26 cellular contexts compared by ENCODE assay signal in genomic region chr12:75508159-75508558, GRCh38. TPM values are rescaled to one million over a fixed set of nuclear protein-coding genes. Genes with fewer than 3 reads are reported as not detected.
DNase-seq lines count a peak whose midpoint lies in the region; ATAC-seq, FAIRE-seq and TF ChIP-seq lines count a peak whose summit lies in the region.
"Had no signal": no experiment of that assay in that cellular context is flagged by ENCODE, and none has a peak within 500 bp of the region (broad histone marks: within the 10 kb centered on the region; RNA-seq: fewer than 3 reads in every experiment).

No MANE protein-coding gene starts in this region.

- DNase-seq in mammary epithelial cell (no peak), MCF 10A (ENCODE audit: unreplicated experiment) (no peak), K562 (ENCODE audit: extremely low read depth in 1 of 4, low spot score in 3 of 4) (no peak), stromal cell of bone marrow (ENCODE audit: low read depth) (peak; percentile 51), HK-2 (ENCODE audit: unreplicated experiment) (no peak)
- no peak for DNase-seq in naive thymus-derived CD8-positive, alpha-beta T cell
- DNase-seq: activated CD4-positive, alpha-beta T cell treated with anti-CD3 and anti-CD28 coated beads for 48 hours; amniotic stem cell; colonic mucosa; effector memory CD8-positive, alpha-beta T cell; KBM-7; left ventricle myocardium inferior; midbrain; natural killer cell; NCI-H146; NCI-H526; retina; stimulated activated CD4-positive, alpha-beta T cell treated with anti-CD3 and anti-CD28 coated beads, Interleukin-4, amount 100 ng/mL, for 1 hour; stimulated activated naive CD4-positive, alpha-beta T cell had no signal

- no peak for TF ChIP-seq EP300 in K562 (IDR thresholded peaks at IDR 0.05; ENCODE audit: low read length)

- no peaks in the 10 kb centered on the region for H3F3A ChIP-seq in Loucy (ENCODE audit: low read depth)

- no peak for FAIRE-seq in K562 (lab: Jason Lieb, UNC)
- FAIRE-seq: bronchial epithelial cell, islet of Langerhans had no signal

- dilution Hi-C loops in mammary epithelial cell (cut with HindIII; ENCODE audit: low sequenced_read_pairs), result no loop called here

- no TSS peak for BruUV-seq in mammary epithelial cell (replicated peaks; lab: Mats Ljungman, UMichigan)
- BruUV-seq in MCF 10A (replicated peaks; lab: Mats Ljungman, UMichigan), result no TSS peak
- BruUV-seq in K562 (replicated peaks; lab: Mats Ljungman, UMichigan), result no TSS peak

- H3K9me1 ChIP-seq in K562 (ENCODE audit: control insufficient read depth, insufficient read depth, low read length), result no peaks in the 10 kb centered on the region

- WGBS in mammary epithelial cell (ENCODE audit: low coverage, missing lambda C conversion rate), result 82% methylated on average over 2 of the region's 2 CpGs
- WGBS in K562 (ENCODE audit: insufficient coverage, low coverage, missing lambda C conversion rate), result 97% methylated on average over 2 of the region's 2 CpGs

- no peak overlapping the region for H3K27ac ChIP-seq in mammary epithelial cell (ENCODE audit: insufficient read depth, low read depth, low read length)
- H3K27ac ChIP-seq in K562 (ENCODE audit: extremely low read depth, low read depth, low read length), result no peak overlapping the region
- H3K27ac ChIP-seq: C4-2B, colonic mucosa, left ventricle myocardium inferior, RWPE1 had no signal

- no peak for TF ChIP-seq CTCF in mammary epithelial cell (conservative IDR thresholded peaks at IDR 0.05 in 1 of 2, IDR thresholded peaks at IDR 0.05 in 1 of 2; ENCODE audit: extremely low read depth in 1 of 2, insufficient read depth in 1 of 2, low read depth in 1 of 2, low read length in 2 of 2)
- no peak for TF ChIP-seq CTCF in MCF 10A (IDR thresholded peaks at IDR 0.05; ENCODE audit: unreplicated experiment)
- no peak for TF ChIP-seq CTCF in Loucy (conservative IDR thresholded peaks at IDR 0.05; ENCODE audit: low read length)
- TF ChIP-seq CTCF in K562 (IDR thresholded peaks at IDR 0.05 in 2 of 3, conservative IDR thresholded peaks at IDR 0.05 in 1 of 3; ENCODE audit: insufficient read depth in 2 of 3, low read depth in 1 of 3, low read length in 3 of 3), result no peak

- H3K27ac Mint-ChIP-seq in MCF 10A (ENCODE audit: low read depth, unreplicated experiment), result no peak overlapping the region
- peak overlapping the region in 1 of 10 donors; percentile 68 for H3K27ac Mint-ChIP-seq in naive thymus-derived CD8-positive, alpha-beta T cell
- H3K27ac Mint-ChIP-seq: effector memory CD8-positive, alpha-beta T cell had no signal

- H3K4me1 ChIP-seq in mammary epithelial cell (ENCODE audit: insufficient read depth, low read length) (peaks cover 19% of the 10 kb centered on the region), Loucy (ENCODE audit: insufficient read depth, low read length, poor library complexity, severe bottlenecking) (peaks cover 41% of the 10 kb centered on the region), K562 (replicated peaks in 1 of 2; ENCODE audit: control insufficient read depth in 2 of 2, insufficient read depth in 2 of 2, low read length in 2 of 2) (peaks cover 0 to 9% of the 10 kb centered on the region in 2 experiments; a peak in 1 of 5 replicates)

- no peaks in the 10 kb centered on the region for H3K27me3 Mint-ChIP-seq in MCF 10A (ENCODE audit: insufficient read depth, unreplicated experiment)
- no peaks in the 10 kb centered on the region for H3K27me3 Mint-ChIP-seq in naive thymus-derived CD8-positive, alpha-beta T cell
- H3K27me3 Mint-ChIP-seq: effector memory CD8-positive, alpha-beta T cell had no signal

- no peaks in the 10 kb centered on the region for H3K9me3 Mint-ChIP-seq in MCF 10A (ENCODE audit: unreplicated experiment)
- peaks cover 0 to 4% (median 0%) of the 10 kb centered on the region in 9 donors for H3K9me3 Mint-ChIP-seq in naive thymus-derived CD8-positive, alpha-beta T cell
- H3K9me3 Mint-ChIP-seq: effector memory CD8-positive, alpha-beta T cell; natural killer cell had no signal

- POLR2A ChIA-PET in MCF 10A (lab: Yijun Ruan, JAX) (interaction anchor here (0.6 to 2.1 kb wide), 8 partner anchors 24 to 1370 kb away, joined by 3 to 13 read pairs (median 4); partner anchors contain the start of gene GLIPR1L2), K562 (lab: Yijun Ruan, JAX) (interaction anchor here (1.0 to 1.3 kb wide), 3 partner anchors 20 to 523 kb away, joined by 3 read pairs; partner anchors contain the start of gene PHLDA1)
- POLR2A ChIA-PET in naive thymus-derived CD8-positive, alpha-beta T cell (lab: Charles Lee), result interaction anchor here (1.2 kb wide), 1 partner anchor 117 kb away, joined by 4 read pairs; no protein-coding TSS in a partner anchor

- intact Hi-C loops in mammary epithelial cell (cut with micrococcal nuclease), result loop anchor here (5.0 kb wide), 2 partner anchors 116 to 821 kb away; partner anchors contain the start of gene GLIPR1L2
- intact Hi-C loops in MCF 10A (cut with micrococcal nuclease), result loop anchor here (10.0 kb wide), 1 partner anchor 703 kb away; no protein-coding TSS in a partner anchor
- intact Hi-C loops in K562 (cut with micrococcal nuclease), result no loop called here

- H3K4me2 ChIP-seq in mammary epithelial cell (ENCODE audit: insufficient read depth, low read depth, low read length) (peak overlapping the region; percentile 19), Loucy (ENCODE audit: low read depth, low read length, poor library complexity, severe bottlenecking) (peak overlapping the region; percentile 95), K562 (ENCODE audit: insufficient read depth, low read length) (no peak overlapping the region)

- ATAC-seq in K562 (no peak), HG03280 (IDR thresholded peaks at IDR 0.05; ENCODE audit: unreplicated experiment) (no peak)
- no peak for ATAC-seq in naive thymus-derived CD8-positive, alpha-beta T cell
- ATAC-seq: effector memory CD8-positive, alpha-beta T cell; natural killer cell; SK-N-SH treated with all-trans-retinoic acid at 6 μM for 48 hours had no signal

- no peaks in the 10 kb centered on the region for H4K20me1 ChIP-seq in mammary epithelial cell (ENCODE audit: insufficient read depth, low read length)
- H4K20me1 ChIP-seq in Loucy (ENCODE audit: insufficient read depth, low read length, poor library complexity, severe bottlenecking), result peaks cover 37% of the 10 kb centered on the region
- H4K20me1 ChIP-seq in K562 (replicated peaks; ENCODE audit: control insufficient read depth, insufficient read depth, low read length), result no peaks in the 10 kb centered on the region

- no peak overlapping the region for H3K9ac ChIP-seq in mammary epithelial cell (ENCODE audit: insufficient read depth, low read length)
- H3K9ac ChIP-seq in Loucy (ENCODE audit: low read depth, low read length, poor library complexity, severe bottlenecking), result peak overlapping the region; percentile 87
- H3K9ac ChIP-seq in K562 (ENCODE audit: insufficient read depth in 1 of 2, low read depth in 2 of 2, low read length in 2 of 2), result no peak overlapping the region

- no peaks in the 10 kb centered on the region for H3K27me3 ChIP-seq in mammary epithelial cell (ENCODE audit: insufficient read depth, low read length)
- H3K27me3 ChIP-seq in Loucy (ENCODE audit: insufficient read depth, low read length, poor library complexity, severe bottlenecking), result peaks cover 9% of the 10 kb centered on the region
- H3K27me3 ChIP-seq in K562 (ENCODE audit: control insufficient read depth in 2 of 2, insufficient read depth in 2 of 2, low read length in 2 of 2), result no peaks in the 10 kb centered on the region
- H3K27me3 ChIP-seq: colonic mucosa had no signal

- TF ChIP-seq POLR2A in K562 (conservative IDR thresholded peaks at IDR 0.05), result no peak

- no peaks in the 10 kb centered on the region for H3K9me3 ChIP-seq in mammary epithelial cell (replicated peaks; ENCODE audit: insufficient read depth, low read length)
- H3K9me3 ChIP-seq in Loucy (ENCODE audit: insufficient read depth, low read depth, low read length), result no peaks in the 10 kb centered on the region
- H3K9me3 ChIP-seq in K562 (replicated peaks; ENCODE audit: control insufficient read depth, insufficient read depth, low read depth, low read length), result peaks cover 7% of the 10 kb centered on the region; the same call in 1 of the 2 replicates
- H3K9me3 ChIP-seq: colonic mucosa, left ventricle myocardium inferior had no signal

- H3K79me2 ChIP-seq in mammary epithelial cell (ENCODE audit: insufficient read depth, low read length), result peaks cover 78% of the 10 kb centered on the region
- H3K79me2 ChIP-seq in Loucy (ENCODE audit: insufficient read depth, low read length), result peaks cover 77% of the 10 kb centered on the region
- peaks cover 48% of the 10 kb centered on the region for H3K79me2 ChIP-seq in K562 (ENCODE audit: control insufficient read depth, insufficient read depth, low read length)

- H3K4me1 Mint-ChIP-seq in MCF 10A (ENCODE audit: insufficient read depth, unreplicated experiment), result peaks cover 23% of the 10 kb centered on the region
- peaks cover 17 to 39% (median 31%) of the 10 kb centered on the region in 4 donors for H3K4me1 Mint-ChIP-seq in naive thymus-derived CD8-positive, alpha-beta T cell

- CTCF ChIA-PET in mammary epithelial cell (lab: Charles Lee; ENCODE audit: low non-redundant PET) (no interaction called here), MCF 10A (lab: Yijun Ruan, JAX) (interaction anchor here (0.6 to 2.0 kb wide), 9 partner anchors 19 to 970 kb away, joined by 3 to 9 read pairs (median 4); partner anchors contain the start of gene GLIPR1L2), K562 (lab: Yijun Ruan, JAX; ENCODE audit: low intra/inter-chr PET ratio) (no interaction called here)

- in situ Hi-C loops in mammary epithelial cell (cut with MboI; ENCODE audit: low sequenced_read_pairs in 2 of 2), result no loop called here
- in situ Hi-C loops in K562 (cut with MboI), result no loop called here

- H3K4me3 Mint-ChIP-seq in MCF 10A (ENCODE audit: unreplicated experiment), result no peak overlapping the region
- H3K4me3 Mint-ChIP-seq in naive thymus-derived CD8-positive, alpha-beta T cell, result no peak overlapping the region
- H3K4me3 Mint-ChIP-seq: effector memory CD8-positive, alpha-beta T cell; natural killer cell had no signal

- H3K36me3 Mint-ChIP-seq in MCF 10A (ENCODE audit: insufficient read depth, unreplicated experiment), result peaks cover 17% of the 10 kb centered on the region
- peaks cover 5 to 41% (median 5%) of the 10 kb centered on the region in 3 donors for H3K36me3 Mint-ChIP-seq in naive thymus-derived CD8-positive, alpha-beta T cell

- TF ChIP-seq RAD21 in K562 (CRISPR knock-in tag; conservative IDR thresholded peaks at IDR 0.05 in 1 of 2, IDR thresholded peaks at IDR 0.05 in 1 of 2), result no peak

- no peak overlapping the region for H3K4me3 ChIP-seq in mammary epithelial cell (replicated peaks in 1 of 3; ENCODE audit: insufficient read depth in 1 of 3, low read depth in 2 of 3, low read length in 3 of 3)
- peak overlapping the region; percentile 93 for H3K4me3 ChIP-seq in Loucy (ENCODE audit: low read length, poor library complexity, severe bottlenecking)
- H3K4me3 ChIP-seq in K562, result no peak overlapping the region
- H3K4me3 ChIP-seq: colonic mucosa, left ventricle myocardium inferior had no signal

- no peaks in the 10 kb centered on the region; the same call in 1 of the 2 replicates for H3K9me2 ChIP-seq in Loucy (replicated peaks; ENCODE audit: low read depth, low read length)

- H2AFZ ChIP-seq in mammary epithelial cell (ENCODE audit: low read depth, low read length), result no peak overlapping the region
- no peak overlapping the region for H2AFZ ChIP-seq in Loucy (ENCODE audit: low read length)
- H2AFZ ChIP-seq in K562 (ENCODE audit: low read depth, low read length), result no peak overlapping the region

- H3K36me3 ChIP-seq in mammary epithelial cell (ENCODE audit: insufficient read depth, low read length) (peaks cover 39% of the 10 kb centered on the region), Loucy (ENCODE audit: insufficient read depth, low read length) (peaks cover 30% of the 10 kb centered on the region), K562 (ENCODE audit: control insufficient read depth, insufficient read depth, low read length) (peaks cover 63% of the 10 kb centered on the region)
- H3K36me3 ChIP-seq: colonic mucosa had no signal

RNA-seq across cellular contexts. Expression of gene KRR1, which starts 3.2 kb away (rescaled TPM):
- total RNA-seq in mammary epithelial cell (10 to 100 TPM; 36.7 to 99.1 TPM), MCF 10A (2022) (68.0 and 76.8 TPM in 2 replicates), K562 (2014; rRNA removed) (32.8 and 42.6 TPM in 2 replicates), K562 (2014; rRNA removed; fragmentation: Illumina TruSeq; extraction: Trizol) (102 and 131 TPM in 2 replicates), K562 (2015; rRNA removed; fragmentation: Illumina TruSeq; extraction: Trizol) (84.6 and 91.0 TPM in 2 replicates), K562 (2021) (61.0 and 67.6 TPM in 2 replicates)
- polyA plus RNA-seq in mammary epithelial cell (41.0 TPM), K562 (2011; rRNA removed) (43.8 and 60.7 TPM in 2 replicates), K562 (2014; fragmentation: Illumina TruSeq; extraction: Trizol) (53.8 and 56.5 TPM in 2 replicates), K562 (2014; fragmentation: Nextera tagmentation; extraction: Ambion mirVana) (10 to 100 TPM; 49.9 to 68.5 TPM), K562 (2014; rRNA removed) (46.1 and 69.0 TPM in 2 replicates)
- polyA minus RNA-seq in mammary epithelial cell, result 21.6 TPM
- total RNA-seq in K562 (2011; cell fraction: chromatin; rRNA removed; ENCODE audit: low replicate concordance), result 24.4 and 92.6 TPM in 2 replicates
- total RNA-seq in K562 (2011; cell fraction: nucleolus; rRNA removed), result 10.7 and 11.7 TPM in 2 replicates
- 25.4 and 28.2 TPM in 2 replicates for total RNA-seq in K562 (2011; cell fraction: nucleoplasm; rRNA removed)
- 3.3 and 9.8 TPM in 2 replicates for polyA plus RNA-seq in K562 (2011; cell fraction: cytosol; rRNA removed)
- polyA plus RNA-seq in K562 (2011; cell fraction: nucleus; rRNA removed), result 15.2 and 33.1 TPM in 2 replicates
- 26.8 and 39.2 TPM in 2 replicates for polyA plus RNA-seq in K562 (2012)
- polyA minus RNA-seq in K562 (2011; rRNA and poly(A)+ RNA removed), result 77.0 and 102 TPM in 2 replicates
- polyA minus RNA-seq in K562 (2011; cell fraction: cytosol; rRNA and poly(A)+ RNA removed), result 11.3 and 14.9 TPM in 2 replicates
- 37.3 and 97.9 TPM in 2 replicates for polyA minus RNA-seq in K562 (2011; cell fraction: nucleus; rRNA and poly(A)+ RNA removed)
- 10 to 100 TPM; 79.3 to 80.4 TPM for total RNA-seq in naive thymus-derived CD8-positive, alpha-beta T cell
- 10 to 100 TPM; 64.8 to 71.0 (median 66.7) TPM for polyA plus RNA-seq in naive thymus-derived CD8-positive, alpha-beta T cell

RNA-seq across cellular contexts. Expression of gene GLIPR1, which starts 27.6 kb away (rescaled TPM):
- 10 to 100 TPM; 92.4 to 96.0 TPM for total RNA-seq in mammary epithelial cell
- 74.1 TPM for polyA plus RNA-seq in mammary epithelial cell
- 45.6 TPM for polyA minus RNA-seq in mammary epithelial cell
- 29.6 and 36.4 TPM in 2 replicates for total RNA-seq in MCF 10A (2022)
- total RNA-seq in K562 (2011; cell fraction: chromatin; rRNA removed; ENCODE audit: low replicate concordance), result 0.23 and 0.39 TPM in 2 replicates
- 0.33 TPM in 1 of 2 replicates, not detected in the other for total RNA-seq in K562 (2011; cell fraction: nucleolus; rRNA removed)
- 0.15 and 0.37 TPM in 2 replicates for total RNA-seq in K562 (2011; cell fraction: nucleoplasm; rRNA removed)
- 0.29 and 0.45 TPM in 2 replicates for total RNA-seq in K562 (2014; rRNA removed)
- 0.69 and 1.0 TPM in 2 replicates for total RNA-seq in K562 (2014; rRNA removed; fragmentation: Illumina TruSeq; extraction: Trizol)
- 1.2 and 2.3 TPM in 2 replicates for total RNA-seq in K562 (2015; rRNA removed; fragmentation: Illumina TruSeq; extraction: Trizol)
- total RNA-seq in K562 (2021), result 0.98 and 1.2 TPM in 2 replicates
- 0.19 and 0.26 TPM in 2 replicates for polyA plus RNA-seq in K562 (2011; rRNA removed)
- 0.03 and 0.04 TPM in 2 replicates for polyA plus RNA-seq in K562 (2011; cell fraction: cytosol; rRNA removed)
- 0.27 and 0.28 TPM in 2 replicates for polyA plus RNA-seq in K562 (2011; cell fraction: nucleus; rRNA removed)
- polyA plus RNA-seq in K562 (2012), result 1.3 and 5.9 TPM in 2 replicates
- polyA plus RNA-seq in K562 (2014; fragmentation: Illumina TruSeq; extraction: Trizol), result 0.69 and 1.2 TPM in 2 replicates
- 1 to 10 TPM; 2.0 to 2.1 TPM for polyA plus RNA-seq in K562 (2014; fragmentation: Nextera tagmentation; extraction: Ambion mirVana)
- 0.34 and 0.39 TPM in 2 replicates for polyA plus RNA-seq in K562 (2014; rRNA removed)
- polyA minus RNA-seq in K562 (2011; rRNA and poly(A)+ RNA removed), result 0.06 and 0.18 TPM in 2 replicates
- polyA minus RNA-seq in K562 (2011; cell fraction: cytosol; rRNA and poly(A)+ RNA removed), result not detected in 2 replicates
- 0.22 and 0.27 TPM in 2 replicates for polyA minus RNA-seq in K562 (2011; cell fraction: nucleus; rRNA and poly(A)+ RNA removed)
- 10 to 100 TPM; 61.1 to 64.5 TPM for total RNA-seq in naive thymus-derived CD8-positive, alpha-beta T cell
- polyA plus RNA-seq in naive thymus-derived CD8-positive, alpha-beta T cell, result 100 to 1,000 TPM in 1 of 3 donors, 10 to 100 TPM in 2; 51.2 to 117 (median 58.6) TPM
